1 cellular context compared by ENCODE assay signal in the genomic region with DNA sequence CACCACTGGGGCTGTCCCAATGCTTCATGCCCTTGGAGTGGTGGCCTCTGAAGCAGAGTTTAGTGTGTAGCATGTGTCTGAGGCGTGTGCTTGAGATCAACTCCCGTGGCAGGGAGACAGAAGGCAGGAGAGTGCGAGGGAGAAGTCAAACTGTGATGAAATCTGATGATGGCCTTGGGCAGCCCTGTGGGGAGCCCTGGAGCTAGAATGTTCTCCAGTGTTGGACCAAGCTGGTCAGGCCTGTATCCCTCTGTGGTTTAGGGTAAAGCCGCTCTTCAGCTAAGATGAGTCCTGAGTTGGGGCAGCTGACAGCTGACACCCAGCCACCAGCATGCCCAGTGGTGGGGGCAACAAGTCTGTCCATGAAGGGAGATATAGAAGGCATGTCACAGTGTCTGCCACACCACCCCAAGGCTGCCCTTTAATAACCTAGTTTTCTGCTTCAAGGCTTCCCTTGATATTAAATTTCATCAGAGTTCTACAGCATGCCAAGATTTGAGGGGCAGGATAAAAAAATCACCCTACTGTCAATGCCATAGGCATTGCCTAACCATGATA.
TF ChIP-seq lines count a peak whose summit lies in the region.

No MANE protein-coding gene starts in this region.

TF ChIP-seq in IMR-90, 13 proteins besides CTCF, POLR2A, EP300 and RAD21 (continued from another document):
- no peak for TF ChIP-seq NFE2L2 (IDR thresholded peaks at IDR 0.05; ENCODE audit: low read depth, low read length)
- TF ChIP-seq BHLHE40 (IDR thresholded peaks at IDR 0.05; ENCODE audit: low read depth, low read length): no peak
- TF ChIP-seq CEBPB (IDR thresholded peaks at IDR 0.05; ENCODE audit: low read depth, low read length): no peak
- TF ChIP-seq, protein P1, sequence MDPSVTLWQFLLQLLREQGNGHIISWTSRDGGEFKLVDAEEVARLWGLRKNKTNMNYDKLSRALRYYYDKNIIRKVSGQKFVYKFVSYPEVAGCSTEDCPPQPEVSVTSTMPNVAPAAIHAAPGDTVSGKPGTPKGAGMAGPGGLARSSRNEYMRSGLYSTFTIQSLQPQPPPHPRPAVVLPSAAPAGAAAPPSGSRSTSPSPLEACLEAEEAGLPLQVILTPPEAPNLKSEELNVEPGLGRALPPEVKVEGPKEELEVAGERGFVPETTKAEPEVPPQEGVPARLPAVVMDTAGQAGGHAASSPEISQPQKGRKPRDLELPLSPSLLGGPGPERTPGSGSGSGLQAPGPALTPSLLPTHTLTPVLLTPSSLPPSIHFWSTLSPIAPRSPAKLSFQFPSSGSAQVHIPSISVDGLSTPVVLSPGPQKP (IDR thresholded peaks at IDR 0.05; ENCODE audit: borderline replicate concordance, low read depth, low read length): no peak
- TF ChIP-seq MAFK (IDR thresholded peaks at IDR 0.05; ENCODE audit: low read depth, low read length): no peak
- TF ChIP-seq, protein P2, sequence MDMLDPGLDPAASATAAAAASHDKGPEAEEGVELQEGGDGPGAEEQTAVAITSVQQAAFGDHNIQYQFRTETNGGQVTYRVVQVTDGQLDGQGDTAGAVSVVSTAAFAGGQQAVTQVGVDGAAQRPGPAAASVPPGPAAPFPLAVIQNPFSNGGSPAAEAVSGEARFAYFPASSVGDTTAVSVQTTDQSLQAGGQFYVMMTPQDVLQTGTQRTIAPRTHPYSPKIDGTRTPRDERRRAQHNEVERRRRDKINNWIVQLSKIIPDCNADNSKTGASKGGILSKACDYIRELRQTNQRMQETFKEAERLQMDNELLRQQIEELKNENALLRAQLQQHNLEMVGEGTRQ (IDR thresholded peaks at IDR 0.05; ENCODE audit: low read depth, low read length): no peak
- no peak for TF ChIP-seq MAZ (IDR thresholded peaks at IDR 0.05; ENCODE audit: borderline replicate concordance, low read depth, low read length)
